In the genomic region with DNA sequence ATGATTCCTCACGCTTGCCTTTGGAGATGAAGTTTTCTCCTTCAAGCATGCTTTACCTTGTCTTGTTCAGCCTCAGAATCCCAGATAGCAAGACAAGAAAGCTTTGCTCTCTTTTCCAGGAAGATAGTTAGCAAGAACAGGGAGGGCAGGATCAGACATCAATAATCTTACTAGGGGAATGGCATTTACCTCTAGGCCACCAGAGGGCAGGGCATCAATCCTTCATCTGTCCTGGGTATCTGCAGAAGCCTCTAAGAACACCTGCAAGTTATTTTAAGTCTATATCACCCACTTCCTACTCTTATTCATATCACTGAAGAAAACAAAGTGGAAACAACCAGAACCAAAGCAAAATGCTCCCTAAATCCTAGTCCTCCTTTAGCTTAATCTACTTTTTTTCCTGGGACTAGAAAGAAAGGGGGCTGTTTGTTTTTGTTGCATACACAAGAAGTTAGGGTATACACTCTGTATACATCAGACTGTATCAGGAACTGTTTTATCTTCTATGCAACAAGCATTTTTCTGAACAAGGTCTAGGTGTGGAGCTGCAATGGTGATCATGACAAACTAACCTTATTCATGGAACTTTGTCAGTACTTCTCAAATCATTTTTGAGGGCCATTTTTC, we compare ENCODE assay signal across 8 cellular contexts.
DNase-seq lines count a peak whose midpoint lies in the region; ATAC-seq and TF ChIP-seq lines count a peak whose summit lies in the region.

No MANE protein-coding gene starts in this region.

- intact Hi-C loops in A673 (cut with micrococcal nuclease; ENCODE audit: unreplicated experiment), result loop anchor here (1.0 to 5.0 kb wide), 2 partner anchors 424 to 741 kb away; no protein-coding TSS in a partner anchor

- CTCF ChIA-PET in A673 (lab: Charles Lee), result interaction anchor here (0.6 kb wide), 1 partner anchor 15 kb away, joined by 7 read pairs; no protein-coding TSS in a partner anchor

- DNase-seq in A673 (ENCODE audit: low spot score), result peak; percentile 33
- peak; percentile 17 for DNase-seq in HK-2 (ENCODE audit: unreplicated experiment)
- DNase-seq in SHP77 treated with DMSO at 0.1 percent for 48 hours (lab: John Stamatoyannopoulos, UW), result peak; percentile 35
- DNase-seq in islet precursor cell, result peak; percentile 64
- no peak for DNase-seq in retina
- no peak for DNase-seq in suprapubic skin (ENCODE audit: low spot score in 2 of 2)

- POLR2A ChIA-PET in A673 (lab: Charles Lee; ENCODE audit: low non-redundant PET), result no interaction called here

- H3K27ac ChIP-seq in A673 (ENCODE audit: low read depth, low read length, poor library complexity, severe bottlenecking), result no peak overlapping the region
- H3K27ac ChIP-seq in suprapubic skin, result no peak overlapping the region

- no peaks in the 10 kb centered on the region for H3K27me3 ChIP-seq in A673 (replicated peaks; ENCODE audit: insufficient read depth, low read depth, low read length, poor library complexity)
- no peaks in the 10 kb centered on the region for H3K27me3 ChIP-seq in suprapubic skin

- no peaks in the 10 kb centered on the region for H3K4me1 ChIP-seq in A673 (ENCODE audit: insufficient read depth, low read length, poor library complexity, severe bottlenecking)
- no peaks in the 10 kb centered on the region for H3K4me1 ChIP-seq in suprapubic skin

- 68% methylated on average over 1 of the region's 1 CpG for whole genome bisulfite sequencing in suprapubic skin

- no peak for TF ChIP-seq EP300 in suprapubic skin (IDR thresholded peaks at IDR 0.05)

- ATAC-seq in GM18867 (IDR thresholded peaks at IDR 0.05; ENCODE audit: unreplicated experiment) (peak; percentile 86), GM18907 (IDR thresholded peaks at IDR 0.05; ENCODE audit: unreplicated experiment) (no peak)

- H3K9me3 ChIP-seq in A673 (ENCODE audit: low read depth, low read length, poor library complexity, severe bottlenecking), result no peaks in the 10 kb centered on the region
- H3K9me3 ChIP-seq in suprapubic skin, result no peaks in the 10 kb centered on the region

- BruUV-seq in A673 (replicated peaks; lab: Mats Ljungman, UMichigan), result no TSS peak

- TF ChIP-seq CTCF in A673 (conservative IDR thresholded peaks at IDR 0.05; ENCODE audit: low read depth, low read length) (peak; percentile 68), suprapubic skin (IDR thresholded peaks at IDR 0.05) (peak in 1 of 2 donors; percentile 15)

- no peak for TF ChIP-seq POLR2A in suprapubic skin (IDR thresholded peaks at IDR 0.05)

- H3K4me3 ChIP-seq in A673 (ENCODE audit: low read depth, low read length, poor library complexity, severe bottlenecking), result no peak overlapping the region
- H3K4me3 ChIP-seq in suprapubic skin, result no peak overlapping the region

- H3K36me3 ChIP-seq in A673 (ENCODE audit: insufficient read depth, low read length, poor library complexity, severe bottlenecking), result no peaks in the 10 kb centered on the region
- no peaks in the 10 kb centered on the region for H3K36me3 ChIP-seq in suprapubic skin

Comparison
In these comparisons a context has a peak if more than half of its experiments do, and no peak if none do; other contexts are left out.
1. DNase-seq: peak in A673 (single experiment), HK-2 (single experiment), SHP77 treated with DMSO at 0.1 percent for 48 hours (single experiment) and islet precursor cell (single experiment); none in retina (single experiment) and suprapubic skin (0 of 2).